In genomic region chr4:80069837-80070788, GRCh38 we compare ENCODE assay signal across 9 cellular contexts. TPM values are rescaled to one million over a fixed set of nuclear protein-coding genes. Genes with fewer than 3 reads are reported as not detected.
DNase-seq lines count a peak whose midpoint lies in the region; ATAC-seq and TF ChIP-seq lines count a peak whose summit lies in the region.
"Had no signal": no experiment of that assay in that cellular context is flagged by ENCODE, and none has a peak within 500 bp of the region (broad histone marks: within the 10 kb centered on the region; RNA-seq: fewer than 3 reads in every experiment).

No MANE protein-coding gene starts in this region.

- H3F3A ChIP-seq in PC-9 (ENCODE audit: insufficient read depth, low read depth): peaks cover 10% of the 10 kb centered on the region; the same call in 1 of the 2 replicates

- POLR2A ChIA-PET in PC-9 (lab: Charles Lee; ENCODE audit: unreplicated experiment): no interaction called here

- DNase-seq in PC-9 (peak in 1 of 2 experiments; percentile 41), foreskin keratinocyte (peak; percentile 30 to 55), upper lobe of left lung (no peak), NCI-H187 (lab: John Stamatoyannopoulos, UW) (no peak), NCI-H187 treated with DMSO at 0.1 percent for 48 hours (lab: John Stamatoyannopoulos, UW) (no peak), putamen (ENCODE audit: low spot score) (no peak)
- DNase-seq: NCI-H2081 had no signal

- H3K9me2 ChIP-seq in PC-9 (ENCODE audit: insufficient read depth): no peaks in the 10 kb centered on the region

- 82 to 88% methylated on average over 2 of the region's 2 CpGs for WGBS in upper lobe of left lung, 2 donors

- peak overlapping the region; percentile 74; the same call in 1 of the 2 replicates for H3K27ac ChIP-seq in 22Rv1
- peak overlapping the region; percentile 28; the same call in 1 of the 2 replicates for H3K27ac ChIP-seq in PC-9
- H3K27ac ChIP-seq in foreskin keratinocyte: no peak overlapping the region
- peak overlapping the region in 2 of 4 donors; percentile 1 to 32 for H3K27ac ChIP-seq in upper lobe of left lung

- H3K79me2 ChIP-seq in PC-9 (ENCODE audit: low read depth): no peaks in the 10 kb centered on the region

- no peak overlapping the region for H2AFZ ChIP-seq in PC-9

- H3K4me3 ChIP-seq in PC-9: no peak overlapping the region
- peak overlapping the region in 2 of 4 donors; percentile 83 to 88 for H3K4me3 ChIP-seq in upper lobe of left lung

- BruUV-seq in PC-9 (replicated peaks; lab: Mats Ljungman, UMichigan): TSS peak; percentile 19

- CTCF ChIA-PET in PC-9 (lab: Charles Lee): interaction anchor here (0.6 kb wide), 1 partner anchor 51 kb away, joined by 6 read pairs; no protein-coding TSS in a partner anchor

- H4K20me1 ChIP-seq in PC-9 (ENCODE audit: insufficient read depth): no peaks in the 10 kb centered on the region

- TF ChIP-seq EP300 in upper lobe of left lung (IDR thresholded peaks at IDR 0.05): no peak

- peak; percentile 26 for ATAC-seq in GM19395 (IDR thresholded peaks at IDR 0.05; ENCODE audit: unreplicated experiment)
- peak; percentile 17 for ATAC-seq in foreskin keratinocyte
- no peak for ATAC-seq in upper lobe of left lung (ENCODE audit: low FRiP score in 2 of 2)

- intact Hi-C loops in PC-9 (cut with micrococcal nuclease; ENCODE audit: unreplicated experiment): loop anchor here (10.0 kb wide), 1 partner anchor 115 kb away; no protein-coding TSS in a partner anchor

- H3K4me2 ChIP-seq in PC-9: peak overlapping the region; percentile 82; the same call in 1 of the 2 replicates

- no peaks in the 10 kb centered on the region for H3K36me3 ChIP-seq in PC-9 (ENCODE audit: low read depth)
- peaks cover 0 to 22% (median 4%) of the 10 kb centered on the region in 4 donors for H3K36me3 ChIP-seq in upper lobe of left lung

- H3K4me1 ChIP-seq in PC-9 (replicated peaks; ENCODE audit: insufficient read depth): peaks cover 21% of the 10 kb centered on the region
- peaks cover 25% of the 10 kb centered on the region for H3K4me1 ChIP-seq in foreskin keratinocyte
- peaks cover 27 to 37% (median 29%) of the 10 kb centered on the region in 4 donors for H3K4me1 ChIP-seq in upper lobe of left lung

- no peak for TF ChIP-seq CTCF in 22Rv1 (IDR thresholded peaks at IDR 0.05)
- TF ChIP-seq CTCF in PC-9 (conservative IDR thresholded peaks at IDR 0.05): no peak
- TF ChIP-seq CTCF in foreskin keratinocyte (conservative IDR thresholded peaks at IDR 0.05): no peak
- no peak for TF ChIP-seq CTCF in upper lobe of left lung (IDR thresholded peaks at IDR 0.05)

- no peak for TF ChIP-seq POLR2A in upper lobe of left lung (IDR thresholded peaks at IDR 0.05)

- no peaks in the 10 kb centered on the region for H3K9me3 ChIP-seq in PC-9 (ENCODE audit: insufficient read depth, low read depth)
- no peaks in the 10 kb centered on the region for H3K9me3 ChIP-seq in upper lobe of left lung

- no peaks in the 10 kb centered on the region for H3K27me3 ChIP-seq in PC-9 (ENCODE audit: insufficient read depth, low read depth)
- no peaks in the 10 kb centered on the region for H3K27me3 ChIP-seq in foreskin keratinocyte
- no peaks in the 10 kb centered on the region for H3K27me3 ChIP-seq in upper lobe of left lung

RNA-seq across cellular contexts. Expression of gene ANTXR2, which starts 2.9 kb away (rescaled TPM):
- 2.0 and 3.0 TPM in 2 replicates for total RNA-seq in PC-9 (2021)
- total RNA-seq in foreskin keratinocyte: 161 and 169 TPM in 2 replicates
- polyA plus RNA-seq in foreskin keratinocyte: 60.6 and 70.3 TPM in 2 replicates
- 10 to 100 TPM; 26.0 to 61.0 (median 37.5) TPM for total RNA-seq in upper lobe of left lung

Comparison
In these comparisons a context has a peak if more than half of its experiments do, and no peak if none do; other contexts are left out.
1. ATAC-seq: peak in GM19395 (single experiment) and foreskin keratinocyte (single experiment); none in upper lobe of left lung (0 of 2).
2. DNase-seq: peak in foreskin keratinocyte (2 of 2); none in upper lobe of left lung (0 of 2), NCI-H187 (0 of 2), NCI-H187 treated with DMSO at 0.1 percent for 48 hours (single experiment) and putamen (single experiment).